ENCODE assay signal across 30 cellular contexts in genomic region chr2:164932377-164932776, GRCh38. TPM values are rescaled to one million over a fixed set of nuclear protein-coding genes. Genes with fewer than 3 reads are reported as not detected.
"Had no signal": no experiment of that assay in that cellular context is flagged by ENCODE, and none has a peak within 500 bp of the region (broad histone marks: within the 10 kb centered on the region; RNA-seq: fewer than 3 reads in every experiment).

No MANE protein-coding gene starts in this region.

- H3K9me3 ChIP-seq: ovary, psoas muscle, suprapubic skin, testis, tibial artery, upper lobe of right lung, uterus had no signal

- H3K27ac ChIP-seq: neural progenitor cell, ovary, parathyroid adenoma, psoas muscle, skin epidermis, spleen, suprapubic skin, testis, tibial artery, transverse colon, upper lobe of right lung, uterus had no signal

- H3K4me1 ChIP-seq: parathyroid adenoma, psoas muscle, suprapubic skin, testis, tibial artery, uterus had no signal

- H2AFZ ChIP-seq: neural progenitor cell, parathyroid adenoma had no signal

- H3K79me2 ChIP-seq: parathyroid adenoma had no signal

- H3K4me2 ChIP-seq: neural progenitor cell, smooth muscle cell had no signal

- H3K36me3 ChIP-seq: neural progenitor cell, ovary, spleen, suprapubic skin, tibial artery, transverse colon, upper lobe of right lung, uterus had no signal

- H3K27me3 ChIP-seq: neural progenitor cell, ovary, spleen, suprapubic skin, testis, tibial artery, transverse colon, upper lobe of right lung, uterus had no signal

- DNase-seq: natural killer cell; occipital lobe; ovary; posterior cingulate gyrus; psoas muscle; right cardiac atrium; spleen; stimulated activated CD4-positive, alpha-beta T cell treated with anti-CD3 and anti-CD28 coated beads, Interleukin-12 subunit alpha, Interleukin-12 subunit beta, amount 100 ng/mL, for 4 hours; stimulated activated CD4-positive, alpha-beta T cell treated with anti-CD3 and anti-CD28 coated beads, Interleukin-1b, Interleukin-23, amount 100 ng/mL, for 48 hours; stimulated activated CD4-positive, alpha-beta T cell treated with anti-CD3 and anti-CD28 coated beads, Interleukin-4, amount 100 ng/mL, for 1 hour; stimulated activated CD4-positive, alpha-beta T cell treated with anti-CD3 and anti-CD28 coated beads, Interleukin-4, amount 100 ng/mL, for 4 hours; stimulated activated CD8-positive, alpha-beta memory T cell treated with anti-CD3 and anti-CD28 coated beads, Interleukin-4, amount 100 ng/mL, for 48 hours; stimulated activated naive CD4-positive, alpha-beta T cell; stimulated activated naive CD8-positive, alpha-beta T cell treated with anti-CD3 and anti-CD28 coated beads, Interleukin-15, amount 100 ng/mL, for 72 hours; stimulated activated naive CD8-positive, alpha-beta T cell treated with anti-CD3 and anti-CD28 coated beads, Interleukin-15, Interleukin-2, amounts not matched to agents 100 U/mL and 50 U/mL, for 24 hours; substantia nigra; testis; tibial artery; transverse colon; upper lobe of right lung; uterus had no signal

- H3K9ac ChIP-seq: neural progenitor cell, parathyroid adenoma had no signal

- ATAC-seq: natural killer cell; psoas muscle; right cardiac atrium; sciatic nerve; stimulated activated memory B cell treated with anti-CD40 and anti-IgM and Interleukin-4, amounts not matched to agents 10 μg/mL and 1 μg/mL and 100 μg/mL, for 72 hours; stimulated activated naive CD8-positive, alpha-beta T cell treated with anti-CD3 and anti-CD28 coated beads, Interleukin-15, amount 100 ng/mL, for 72 hours; stimulated activated naive CD8-positive, alpha-beta T cell treated with anti-CD3 and anti-CD28 coated beads, Interleukin-15, Interleukin-2, amounts not matched to agents 100 U/mL and 50 U/mL, for 24 hours; upper lobe of right lung had no signal

- H3K4me3 ChIP-seq: neural progenitor cell, ovary, psoas muscle, skin epidermis, smooth muscle cell, spleen, suprapubic skin, testis, tibial artery, transverse colon, upper lobe of right lung, uterus had no signal

RNA-seq across cellular contexts. Expression of gene SLC38A11, which starts 22.9 kb away (rescaled TPM):
- total RNA-seq: osteoblast, smooth muscle cell had no signal
- polyA plus RNA-seq: neural cell, smooth muscle cell had no signal
